ENCODE assay signal across 30 cellular contexts in the genomic region with DNA sequence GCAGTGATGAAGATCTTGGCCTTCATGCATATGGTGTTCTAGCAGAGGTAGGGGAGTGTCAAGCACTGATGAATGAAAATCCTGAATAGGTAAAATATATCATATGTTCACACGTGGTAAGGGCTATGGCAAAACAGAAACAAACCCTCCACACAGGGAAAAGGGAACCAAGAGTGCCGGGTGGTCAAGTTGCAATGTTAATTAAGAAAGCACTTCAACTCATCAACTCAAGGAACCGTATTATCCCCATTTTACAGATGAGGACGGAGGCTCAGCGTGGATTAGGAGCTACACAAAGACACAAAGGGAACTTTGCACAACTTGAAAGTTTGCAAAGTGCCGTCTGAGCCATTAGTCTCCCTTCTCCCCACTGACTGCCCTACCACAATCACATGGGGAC. TPM values are rescaled to one million over a fixed set of nuclear protein-coding genes. Genes with fewer than 3 reads are reported as not detected.
"Had no signal": no experiment of that assay in that cellular context is flagged by ENCODE, and none has a peak within 500 bp of the region (broad histone marks: within the 10 kb centered on the region; RNA-seq: fewer than 3 reads in every experiment).

No MANE protein-coding gene starts in this region.

- H3K27me3 ChIP-seq: ascending aorta, cardiac muscle cell, colonic mucosa had no signal

- H3K4me1 ChIP-seq: colonic mucosa had no signal

- H3K9me3 ChIP-seq: ascending aorta, colonic mucosa had no signal

- H3K36me3 ChIP-seq: ascending aorta, cardiac muscle cell, colonic mucosa had no signal

- ATAC-seq: activated CD8-positive, alpha-beta T cell treated with anti-CD3 and anti-CD28 coated beads for 36 hours; activated naive CD8-positive, alpha-beta T cell treated with anti-CD3 and anti-CD28 coated beads, Interleukin-2, amount 50 U/mL, for 24 hours had no signal

- FAIRE-seq: bronchial epithelial cell, TTC549 had no signal

- H3K4me3 ChIP-seq: ascending aorta, cardiac muscle cell, colonic mucosa had no signal

- DNase-seq: activated B cell treated with CpG ODN at 0.5 μM for 24 hours; activated CD4-positive, alpha-beta memory T cell treated with anti-CD3 and anti-CD28 coated beads for 36 hours; activated CD4-positive, alpha-beta T cell treated with anti-CD3 and anti-CD28 coated beads for 4 hours; activated CD4-positive, alpha-beta T cell treated with anti-CD3 and anti-CD28 coated beads, Interleukin-2, amount 10 ng/mL, durations not matched to agents 24 days and 14 days; activated CD4-positive, alpha-beta T cell treated with anti-CD3 and anti-CD28 coated beads, Interleukin-2, amount 50 U/mL, for 1 hour; activated CD4-positive, alpha-beta T cell treated with anti-CD3 and anti-CD28 coated beads, Interleukin-2, amount 50 U/mL, for 4 hours; activated CD4-positive, CD25-positive, alpha-beta regulatory T cell treated with anti-CD3 and anti-CD28 coated beads, Interleukin-2, amount 50 U/mL, for 72 hours; activated CD8-positive, alpha-beta memory T cell treated with anti-CD3 and anti-CD28 coated beads, Interleukin-2, amount 50 U/mL, for 4 hours; activated CD8-positive, alpha-beta T cell treated with anti-CD3 and anti-CD28 coated beads for 36 hours; activated effector memory CD4-positive, alpha-beta T cell treated with Interleukin-2 at 50 U/mL for 16 hours; activated gamma-delta T cell; activated naive CD4-positive, alpha-beta T cell treated with anti-CD3 and anti-CD28 coated beads, Interleukin-2, amount 10 ng/mL, durations not matched to agents 7 days and 5 days; activated naive CD4-positive, alpha-beta T cell treated with Interleukin-2 at 50 U/mL for 16 hours; activated naive CD8-positive, alpha-beta T cell treated with anti-CD3 and anti-CD28 coated beads, Interleukin-2, amount 10 ng/mL, durations not matched to agents 7 days and 5 days; activated naive CD8-positive, alpha-beta T cell treated with anti-CD3 and anti-CD28 coated beads, Interleukin-2, amount 50 U/mL, for 24 hours; activated T-cell treated with anti-CD3 and anti-CD28 coated beads for 4 hours; activated T-cell treated with anti-CD3 and anti-CD28 coated beads, Interleukin-2, amount 50 U/mL, for 1 hour; activated T-cell treated with anti-CD3 and anti-CD28 coated beads, Interleukin-2, amount 50 U/mL, for 48 hours; amygdala; anterior cingulate cortex; caudate nucleus; cerebellar nuclear complex; colonic mucosa; T-helper 2 cell; T-helper 9 cell had no signal

- H3K27ac ChIP-seq: ascending aorta, cardiac muscle cell, colonic mucosa, VCaP had no signal

RNA-seq across cellular contexts. Expression of a gene that starts 28.1 kb away (rescaled TPM):
- total RNA-seq: activated B cell treated with CpG ODN at 0.5 μM for 24 hours, bronchial epithelial cell had no signal
